In genomic region chr1:109984190-109984455, GRCh38 we compare ENCODE assay signal across 8 cellular contexts. TPM values are rescaled to one million over a fixed set of nuclear protein-coding genes. Genes with fewer than 3 reads are reported as not detected.
DNase-seq lines count a peak whose midpoint lies in the region; ATAC-seq, FAIRE-seq and TF ChIP-seq lines count a peak whose summit lies in the region.

No MANE protein-coding gene starts in this region.

- WGBS in H1 (ENCODE audit: extremely low coverage in 1 of 2, insufficient coverage in 1 of 2, insufficient read length in 1 of 2, insufficient replicate concordance in 2 of 2, low coverage in 1 of 2, low lambda C conversion rate in 2 of 2, missing lambda C conversion rate in 1 of 2), 2 experiments = 37% methylated on average over 7 of the region's 7 CpGs; no CpG with 5 or more reads in 1 of the 2 experiments

- H3K27me3 ChIP-seq in DOHH2 (ENCODE audit: control insufficient read depth, low read length) (peaks cover 8% of the 10 kb centered on the region), NT2/D1 (ENCODE audit: insufficient read depth, insufficient read length) (no peaks in the 10 kb centered on the region), H1 (replicated peaks in 1 of 4; ENCODE audit: control insufficient read depth in 3 of 4, extremely low read depth in 1 of 4, insufficient read depth in 3 of 4, low read length in 3 of 4) (no peaks in the 10 kb centered on the region)

- H3K9me3 Mint-ChIP-seq in osteocyte (ENCODE audit: unreplicated experiment) = no peaks in the 10 kb centered on the region

- FAIRE-seq in H1 (lab: Jason Lieb, UNC) = no peak

- peaks cover 15% of the 10 kb centered on the region for H3K36me3 ChIP-seq in DOHH2 (ENCODE audit: control insufficient read depth, low read length)
- H3K36me3 ChIP-seq in NT2/D1 (ENCODE audit: insufficient read depth, insufficient read length, low read length) = peaks cover 35% of the 10 kb centered on the region
- H3K36me3 ChIP-seq in H1 (ENCODE audit: control insufficient read depth in 2 of 4, insufficient read depth in 4 of 4, low read length in 3 of 4) = 0 out of 8 replicates have a peak, but pooled peaks cover 0 to 3% (median 0%) of the 10 kb centered on the region in 4 experiments

- H2AK5ac ChIP-seq in H1 (ENCODE audit: low read depth, low read length) = no peak overlapping the region

- H3K9me3 ChIP-seq in DOHH2 (ENCODE audit: control insufficient read depth, insufficient read depth, low read length) = no peaks in the 10 kb centered on the region
- H3K9me3 ChIP-seq in NT2/D1 (ENCODE audit: insufficient read depth, low read length) = no peaks in the 10 kb centered on the region
- no peaks in the 10 kb centered on the region for H3K9me3 ChIP-seq in H1 (ENCODE audit: insufficient read depth in 2 of 2, low read depth in 1 of 2, low read length in 1 of 2)

- no peaks in the 10 kb centered on the region for H3K79me1 ChIP-seq in H1 (ENCODE audit: low read depth, low read length)

- peaks cover 4% of the 10 kb centered on the region; the same call in 1 of the 2 replicates for H3K23me2 ChIP-seq in H1 (ENCODE audit: low read depth, low read length)

- no peak for TF ChIP-seq RAD21 in H1 (IDR thresholded peaks at IDR 0.05 in 1 of 2, conservative IDR thresholded peaks at IDR 0.05 in 1 of 2; ENCODE audit: low read depth in 2 of 2, low read length in 2 of 2)

- H3K14ac ChIP-seq in H1 (ENCODE audit: insufficient read length) = no peak overlapping the region

- POLR2A ChIA-PET in H1 (lab: Charles Lee; ENCODE audit: partially characterized antibody) = interaction anchor here (1.0 to 4.3 kb wide), 16 partner anchors 10 to 435 kb away, joined by 3 to 19 read pairs (median 8); partner anchors contain the start of gene GNAI3

- no peak overlapping the region for H4K8ac ChIP-seq in H1 (ENCODE audit: extremely low read depth, insufficient read depth, low read length)

- H2BK120ac ChIP-seq in H1 (replicated peaks; ENCODE audit: low read depth, low read length) = no peak overlapping the region

- H3K27ac ChIP-seq in DOHH2 (ENCODE audit: low read depth, low read length) (no peak overlapping the region), H1 (ENCODE audit: low read depth, low read length) (no peak overlapping the region)

- CTCF ChIA-PET in H1 (lab: Charles Lee; ENCODE audit: partially characterized antibody) = interaction anchor here (0.7 to 18.1 kb wide), 53 partner anchors 8 to 586 kb away, joined by 3 to 700 read pairs (median 5); partner anchors contain the start of genes GNAI3, GSTM4, SORT1 and STRIP1

- H3K27ac Mint-ChIP-seq in osteocyte (ENCODE audit: unreplicated experiment) = peak overlapping the region; percentile 100

- DNase-seq in NT2/D1 (ENCODE audit: low read depth, low spot score) = no peak
- DNase-seq in H1 (ENCODE audit: low read depth in 1 of 2, low spot score in 2 of 2) = no peak
- DNase-seq in osteocyte (ENCODE audit: extremely low spot score, unreplicated experiment) = no peak
- no peak for DNase-seq in SKM-1 (lab: John Stamatoyannopoulos, UW; ENCODE audit: unreplicated experiment)
- no peak for DNase-seq in medulla oblongata (ENCODE audit: extremely low spot score)
- no peak for DNase-seq in stimulated activated CD8-positive, alpha-beta memory T cell treated with anti-CD3 and anti-CD28 coated beads, Interleukin-4, amount 100 ng/mL, for 48 hours

- H3K36me3 Mint-ChIP-seq in osteocyte (ENCODE audit: unreplicated experiment) = peaks cover 5% of the 10 kb centered on the region

- no peaks in the 10 kb centered on the region for H3K27me3 Mint-ChIP-seq in osteocyte (ENCODE audit: unreplicated experiment)

- H3K18ac ChIP-seq in H1 (ENCODE audit: extremely low read depth, low read length) = no peak overlapping the region

- 0 out of 2 replicates have a peak overlapping the region, but pooled peaks have one; percentile 1 for H2BK12ac ChIP-seq in H1 (ENCODE audit: low read depth, low read length)

- H4K20me1 ChIP-seq in DOHH2 (ENCODE audit: control insufficient read depth, insufficient read depth, low read depth, low read length) (0 out of 2 replicates have a peak, but pooled peaks cover 8% of the 10 kb centered on the region), H1 (replicated peaks in 1 of 2; ENCODE audit: control insufficient read depth in 1 of 2, insufficient read depth in 2 of 2, low read length in 2 of 2) (peaks cover 10% of the 10 kb centered on the region in 2 experiments)

- H3K4me3 Mint-ChIP-seq in osteocyte (ENCODE audit: unreplicated experiment) = peak overlapping the region; percentile 96

- H2BK15ac ChIP-seq in H1 (ENCODE audit: low read length) = 0 out of 2 replicates have a peak overlapping the region, but pooled peaks have one; percentile 1

- H3K4me1 Mint-ChIP-seq in osteocyte (ENCODE audit: unreplicated experiment) = peaks cover 76% of the 10 kb centered on the region

- no peak overlapping the region for H2BK20ac ChIP-seq in H1 (ENCODE audit: low read length)

- H2BK5ac ChIP-seq in H1 (ENCODE audit: low read depth, low read length) = no peak overlapping the region

- ATAC-seq in HG02970 (IDR thresholded peaks at IDR 0.05; ENCODE audit: low FRiP score, unreplicated experiment) = no peak

- H3K79me2 ChIP-seq in DOHH2 (ENCODE audit: control insufficient read depth, low read length) = peaks cover 43% of the 10 kb centered on the region
- peaks cover 3 to 42% of the 10 kb centered on the region in 2 experiments; a peak in 3 of 4 replicates for H3K79me2 ChIP-seq in H1 (ENCODE audit: control insufficient read depth in 1 of 2, insufficient read depth in 2 of 2, low read length in 2 of 2)

- peak overlapping the region; percentile 53 for H3K9ac ChIP-seq in NT2/D1 (ENCODE audit: insufficient read length, low read depth)
- no peak overlapping the region for H3K9ac ChIP-seq in H1 (replicated peaks in 1 of 4; ENCODE audit: extremely low read depth in 1 of 4, low read depth in 3 of 4, low read length in 3 of 4)

- H3K56ac ChIP-seq in H1 (replicated peaks; ENCODE audit: insufficient read length, low read depth, low read length) = no peak overlapping the region

- TF ChIP-seq POLR2A in H1 (IDR thresholded peaks at IDR 0.05; ENCODE audit: control extremely low read depth in 1 of 2, low read depth in 2 of 2, low read length in 2 of 2) = no peak

- no peak for TF ChIP-seq CTCF in DOHH2 (IDR thresholded peaks at IDR 0.05; ENCODE audit: low read depth, low read length, poor library complexity, severe bottlenecking)
- TF ChIP-seq CTCF in H1 (IDR thresholded peaks at IDR 0.05; ENCODE audit: control extremely low read depth in 1 of 3, insufficient read depth in 1 of 3, low read depth in 1 of 3, low read length in 3 of 3) = no peak
- TF ChIP-seq CTCF in osteocyte (IDR thresholded peaks at IDR 0.05) = no peak

- peaks cover 27% of the 10 kb centered on the region for H3K4me1 ChIP-seq in DOHH2 (ENCODE audit: control insufficient read depth, low read length)
- H3K4me1 ChIP-seq in NT2/D1 (ENCODE audit: insufficient read depth, insufficient read length) = peaks cover 15% of the 10 kb centered on the region
- H3K4me1 ChIP-seq in H1 (replicated peaks in 1 of 4; ENCODE audit: control insufficient read depth in 3 of 4, insufficient read depth in 4 of 4, low read length in 3 of 4) = peaks cover 4 to 12% (median 9%) of the 10 kb centered on the region in 4 experiments; a peak in 6 of 7 replicates

- no peak overlapping the region for H3K4ac ChIP-seq in H1 (replicated peaks; ENCODE audit: insufficient read length, low read depth, low read length)

- H3K9me2 ChIP-seq in DOHH2 (replicated peaks; ENCODE audit: control insufficient read depth, low read length) = no peaks in the 10 kb centered on the region

- H3K4me3 ChIP-seq in DOHH2 (ENCODE audit: low read length) (peak overlapping the region; percentile 91), NT2/D1 (ENCODE audit: insufficient read length, low read depth) (peak overlapping the region; percentile 85), H1 (ENCODE audit: extremely low read depth in 1 of 4, insufficient read depth in 2 of 4, low read depth in 3 of 4, low read length in 4 of 4) (peak overlapping the region in 1 of 4 experiments; percentile 82; a peak in 1 of 8 replicates)

- no peak for TF ChIP-seq EP300 in H1 (IDR thresholded peaks at IDR 0.05; ENCODE audit: borderline replicate concordance in 1 of 2, low read depth in 2 of 2, low read length in 2 of 2)

- H4K91ac ChIP-seq in H1 (replicated peaks; ENCODE audit: insufficient read length, low read length) = no peak overlapping the region

- H3F3A ChIP-seq in DOHH2 (ENCODE audit: control insufficient read depth, insufficient read depth) = no peaks in the 10 kb centered on the region

- peak overlapping the region; percentile 64; the same call in 1 of the 2 replicates for H2AFZ ChIP-seq in H1 (ENCODE audit: low read length)

- H3K23ac ChIP-seq in H1 (ENCODE audit: insufficient read length) = no peak overlapping the region

- peak overlapping the region; percentile 67 for H3K4me2 ChIP-seq in DOHH2 (ENCODE audit: low read length)
- peak overlapping the region in 1 of 2 experiments; percentile 37; a peak in 2 of 4 replicates for H3K4me2 ChIP-seq in H1 (ENCODE audit: insufficient read depth in 1 of 2, low read depth in 2 of 2, low read length in 2 of 2)

- no peak overlapping the region for H4K5ac ChIP-seq in H1 (ENCODE audit: insufficient read length, low read depth, low read length)

TF ChIP-seq in H1, 55 proteins besides CTCF, POLR2A, EP300 and RAD21 (continues in another document):
- TF ChIP-seq ASH2L (IDR thresholded peaks at IDR 0.05; ENCODE audit: low read length) = peak; percentile 54
- TF ChIP-seq KDM1A (IDR thresholded peaks at IDR 0.05; ENCODE audit: borderline replicate concordance, low read length) = no peak
- no peak for TF ChIP-seq NRF1 (IDR thresholded peaks at IDR 0.05; ENCODE audit: low read depth, low read length)

RNA-seq across cellular contexts. Expression of gene AHCYL1, which starts 0.4 kb away (rescaled TPM):
- 92.5 and 95.9 TPM in 2 replicates for total RNA-seq in H1 (2021; fragmentation: NEBNext Ultra II Directional; extraction: Animal tissue kit (Norgen Biotek cat#: 25700))
- polyA plus RNA-seq in H1 (2011; rRNA removed) = 55.8 and 64.5 TPM in 2 replicates
- 62.7 TPM for polyA plus RNA-seq in H1 (2011; cell fraction: cytosol; rRNA removed)
- polyA plus RNA-seq in H1 (2011; cell fraction: nucleus; rRNA removed) = 54.7 TPM
- polyA plus RNA-seq in H1 (2012, experiment 1 of 2) = 74.7 to 98.1 TPM (median 80.1 TPM) in 4 replicates
- polyA plus RNA-seq in H1 (2012, experiment 2 of 2) = 12.0 TPM
- polyA plus RNA-seq in H1 (2013, experiment 1 of 2) = 64.4 TPM
- polyA plus RNA-seq in H1 (2013, experiment 2 of 2) = 62.7 TPM
- 83.3 and 95.8 TPM in 2 replicates for polyA minus RNA-seq in H1 (2011; rRNA and poly(A)+ RNA removed)
- 46.4 TPM for polyA minus RNA-seq in H1 (2011; cell fraction: cytosol; rRNA and poly(A)+ RNA removed)
- polyA minus RNA-seq in H1 (2011; cell fraction: nucleus; rRNA and poly(A)+ RNA removed) = 34.2 TPM
- total RNA-seq in osteocyte = 77.0 and 79.3 TPM in 2 replicates

RNA-seq across cellular contexts. Expression of gene STRIP1, which starts 50.3 kb away (rescaled TPM):
- total RNA-seq in H1 (2021; fragmentation: NEBNext Ultra II Directional; extraction: Animal tissue kit (Norgen Biotek cat#: 25700)) = 45.1 and 45.6 TPM in 2 replicates
- polyA plus RNA-seq in H1 (2011; rRNA removed) = 21.3 and 23.7 TPM in 2 replicates
- polyA plus RNA-seq in H1 (2011; cell fraction: cytosol; rRNA removed) = 31.9 TPM
- 115 TPM for polyA plus RNA-seq in H1 (2011; cell fraction: nucleus; rRNA removed)
- 31.9 to 37.5 TPM (median 34.3 TPM) in 4 replicates for polyA plus RNA-seq in H1 (2012, experiment 1 of 2)
- polyA plus RNA-seq in H1 (2012, experiment 2 of 2) = 15.7 TPM
- 24.5 TPM for polyA plus RNA-seq in H1 (2013, experiment 1 of 2)
- polyA plus RNA-seq in H1 (2013, experiment 2 of 2) = 23.5 TPM
- 75.4 and 77.6 TPM in 2 replicates for polyA minus RNA-seq in H1 (2011; rRNA and poly(A)+ RNA removed)
- polyA minus RNA-seq in H1 (2011; cell fraction: cytosol; rRNA and poly(A)+ RNA removed) = 26.4 TPM
- 81.9 TPM for polyA minus RNA-seq in H1 (2011; cell fraction: nucleus; rRNA and poly(A)+ RNA removed)
- 55.7 and 55.8 TPM in 2 replicates for total RNA-seq in osteocyte
